ENCODE assay signal across 8 cellular contexts in genomic region chr17:16438557-16439302, GRCh38. TPM values are rescaled to one million over a fixed set of nuclear protein-coding genes. Genes with fewer than 3 reads are reported as not detected.
A peak's percentile ranks its signal among the peaks of the same experiment; 100 is the strongest.
DNase-seq lines count a peak whose midpoint lies in the region; ATAC-seq, FAIRE-seq and TF ChIP-seq lines count a peak whose summit lies in the region.

No MANE protein-coding gene starts in this region.

- H3K27ac Mint-ChIP-seq in memory B cell, result peak overlapping the region; percentile 98

- peak overlapping the region; percentile 97; the same call in 1 of the 2 replicates for H2BK15ac ChIP-seq in H1 (ENCODE audit: low read length)

- no peaks in the 10 kb centered on the region for H3K9me3 ChIP-seq in H1 (ENCODE audit: insufficient read depth in 2 of 2, low read depth in 1 of 2, low read length in 1 of 2)

- CTCF ChIA-PET in H1 (lab: Charles Lee; ENCODE audit: partially characterized antibody), result interaction anchor here (0.9 to 3.2 kb wide), 9 partner anchors 10 to 75 kb away, joined by 3 to 16 read pairs (median 4); no protein-coding TSS in a partner anchor

- POLR2A ChIA-PET in H1 (lab: Charles Lee; ENCODE audit: partially characterized antibody), result interaction anchor here (0.6 to 9.3 kb wide), 37 partner anchors 11 to 223 kb away, joined by 3 to 204 read pairs (median 6); partner anchors contain the start of genes CENPV, LRRC75A, NCOR1 and TRPV2

- H4K5ac ChIP-seq in H1 (ENCODE audit: insufficient read length, low read depth, low read length), result peak overlapping the region; percentile 89

- ATAC-seq in GM21367 (IDR thresholded peaks at IDR 0.05; ENCODE audit: unreplicated experiment) (peak; percentile 70), memory B cell (ENCODE audit: low read depth) (peak; percentile 79)

- peak overlapping the region; percentile 99 for H3K4me3 Mint-ChIP-seq in memory B cell

- peak overlapping the region; percentile 99 for H2AK5ac ChIP-seq in H1 (ENCODE audit: low read depth, low read length)

- peaks cover 0 to 20% of the 10 kb centered on the region in 2 experiments for H4K20me1 ChIP-seq in H1 (replicated peaks in 1 of 2; ENCODE audit: control insufficient read depth in 1 of 2, insufficient read depth in 2 of 2, low read length in 2 of 2)

- peak overlapping the region; percentile 100 for H2BK5ac ChIP-seq in H1 (ENCODE audit: low read depth, low read length)

- H3K36me3 ChIP-seq in H1 (ENCODE audit: control insufficient read depth in 2 of 4, insufficient read depth in 4 of 4, low read length in 3 of 4), result peaks cover 17 to 44% (median 37%) of the 10 kb centered on the region in 4 experiments

- peak; percentile 91 for DNase-seq in COR-L47 (lab: John Stamatoyannopoulos, UW)
- DNase-seq in HT1080 (ENCODE audit: low read depth), result peak; percentile 100
- DNase-seq in NOMO-1 (lab: John Stamatoyannopoulos, UW; ENCODE audit: unreplicated experiment in 2 of 2), result peak; percentile 99 to 100
- DNase-seq in activated CD8-positive, alpha-beta memory T cell treated with anti-CD3 and anti-CD28 coated beads for 48 hours (ENCODE audit: low read depth in 2 of 3, low spot score in 2 of 3), result peak in 2 of 3 experiments; percentile 86 to 95
- peak; percentile 91 to 99 for DNase-seq in H1 (ENCODE audit: low read depth in 1 of 2, low spot score in 2 of 2)
- DNase-seq in memory B cell (ENCODE audit: low spot score in 2 of 2), result peak; percentile 79 to 89
- DNase-seq in stimulated activated CD8-positive, alpha-beta memory T cell treated with anti-CD3 and anti-CD28 coated beads, Interleukin-12 subunit alpha, Interleukin-12 subunit beta, amount 100 ng/mL, for 1 hour (ENCODE audit: low read depth), result peak; percentile 92

- peak overlapping the region; percentile 95 for H3K4ac ChIP-seq in H1 (replicated peaks; ENCODE audit: insufficient read length, low read depth, low read length)

- TF ChIP-seq EP300 in H1 (IDR thresholded peaks at IDR 0.05; ENCODE audit: borderline replicate concordance in 1 of 2, low read depth in 2 of 2, low read length in 2 of 2), result peak in 1 of 2 experiments; percentile 99; a peak in 2 of 3 replicates

- peaks cover 4% of the 10 kb centered on the region; the same call in 1 of the 2 replicates for H3K79me1 ChIP-seq in H1 (ENCODE audit: low read depth, low read length)

- peak overlapping the region; percentile 93 for H3K27ac ChIP-seq in H1 (ENCODE audit: low read depth, low read length)

- H2AFZ ChIP-seq in H1 (ENCODE audit: low read length), result no peak overlapping the region

- H3K79me2 ChIP-seq in H1 (ENCODE audit: control insufficient read depth in 1 of 2, insufficient read depth in 2 of 2, low read length in 2 of 2), result peaks cover 3 to 17% of the 10 kb centered on the region in 2 experiments; a peak in 2 of 4 replicates

- no peaks in the 10 kb centered on the region for H3K27me3 Mint-ChIP-seq in memory B cell

- H3K23ac ChIP-seq in H1 (ENCODE audit: insufficient read length), result no peak overlapping the region

- H3K9ac ChIP-seq in H1 (replicated peaks in 1 of 4; ENCODE audit: extremely low read depth in 1 of 4, low read depth in 3 of 4, low read length in 3 of 4), result peak overlapping the region; percentile 88 to 99 (median 89)

- H3K18ac ChIP-seq in H1 (ENCODE audit: extremely low read depth, low read length), result peak overlapping the region; percentile 99

- no peak for TF ChIP-seq CTCF in H1 (IDR thresholded peaks at IDR 0.05; ENCODE audit: control extremely low read depth in 1 of 3, insufficient read depth in 1 of 3, low read depth in 1 of 3, low read length in 3 of 3)

- peaks cover 4 to 23% (median 13%) of the 10 kb centered on the region in 4 experiments for H3K4me1 ChIP-seq in H1 (replicated peaks in 1 of 4; ENCODE audit: control insufficient read depth in 3 of 4, insufficient read depth in 4 of 4, low read length in 3 of 4)

- H3K4me2 ChIP-seq in H1 (ENCODE audit: insufficient read depth in 1 of 2, low read depth in 2 of 2, low read length in 2 of 2), result peak overlapping the region; percentile 92 to 93

- WGBS in H1 (ENCODE audit: extremely low coverage in 1 of 2, insufficient coverage in 1 of 2, insufficient read length in 1 of 2, insufficient replicate concordance in 2 of 2, low coverage in 1 of 2, low lambda C conversion rate in 2 of 2, missing lambda C conversion rate in 1 of 2), 2 experiments, result 1% methylated on average over 46 of the region's 46 CpGs; no CpG with 5 or more reads in 1 of the 2 experiments

- no peaks in the 10 kb centered on the region for H3K9me3 Mint-ChIP-seq in memory B cell

- peak overlapping the region; percentile 71 for H3K56ac ChIP-seq in H1 (replicated peaks; ENCODE audit: insufficient read length, low read depth, low read length)

- H3K36me3 Mint-ChIP-seq in memory B cell, result peaks cover 15% of the 10 kb centered on the region

- peak; percentile 94 to 99 for TF ChIP-seq POLR2A in H1 (IDR thresholded peaks at IDR 0.05; ENCODE audit: control extremely low read depth in 1 of 2, low read depth in 2 of 2, low read length in 2 of 2)

- H3K23me2 ChIP-seq in H1 (ENCODE audit: low read depth, low read length), result peaks cover 14% of the 10 kb centered on the region

- peaks cover 45% of the 10 kb centered on the region for H3K4me1 Mint-ChIP-seq in memory B cell

- TF ChIP-seq RAD21 in H1 (IDR thresholded peaks at IDR 0.05 in 1 of 2, conservative IDR thresholded peaks at IDR 0.05 in 1 of 2; ENCODE audit: low read depth in 2 of 2, low read length in 2 of 2), result peak in 1 of 2 experiments; percentile 8; a peak in 1 of 4 replicates

- FAIRE-seq in H1 (lab: Jason Lieb, UNC), result peak; percentile 77

- H3K4me3 ChIP-seq in H1 (ENCODE audit: extremely low read depth in 1 of 4, insufficient read depth in 2 of 4, low read depth in 3 of 4, low read length in 4 of 4), result peak overlapping the region; percentile 93 to 98 (median 96)

- peak overlapping the region; percentile 89; the same call in 1 of the 2 replicates for H2BK20ac ChIP-seq in H1 (ENCODE audit: low read length)

- peak overlapping the region; percentile 86 for H4K91ac ChIP-seq in H1 (replicated peaks; ENCODE audit: insufficient read length, low read length)

- no peak overlapping the region for H3K14ac ChIP-seq in H1 (ENCODE audit: insufficient read length)

- H2BK12ac ChIP-seq in H1 (ENCODE audit: low read depth, low read length), result peak overlapping the region; percentile 93

- H2BK120ac ChIP-seq in H1 (replicated peaks; ENCODE audit: low read depth, low read length), result no peak overlapping the region

- H4K8ac ChIP-seq in H1 (ENCODE audit: extremely low read depth, insufficient read depth, low read length), result peak overlapping the region; percentile 87

- no peaks in the 10 kb centered on the region for H3K27me3 ChIP-seq in H1 (replicated peaks in 1 of 4; ENCODE audit: control insufficient read depth in 3 of 4, extremely low read depth in 1 of 4, insufficient read depth in 3 of 4, low read length in 3 of 4)

TF ChIP-seq in H1, 55 proteins besides CTCF, POLR2A, EP300 and RAD21 (continues in another document):
- peak; percentile 5 for TF ChIP-seq SAP30 (IDR thresholded peaks at IDR 0.05; ENCODE audit: insufficient read depth, insufficient replicate concordance, low read length)
- TF ChIP-seq SP1 (IDR thresholded peaks at IDR 0.05; ENCODE audit: low read depth, low read length), result peak; percentile 89
- no peak; the same call in 1 of the 2 replicates for TF ChIP-seq BRCA1 (IDR thresholded peaks at IDR 0.05; ENCODE audit: low read depth, low read length)

RNA-seq across cellular contexts. Expression of gene TRPV2, which starts 23.4 kb away (rescaled TPM):
- 101 and 105 TPM in 2 replicates for total RNA-seq in HT1080 (2014; rRNA removed; shearing (Covaris generic))
- 41.0 TPM in 2 replicates for polyA plus RNA-seq in HT1080 (2015; cell fraction: cytosol; rRNA removed)
- polyA plus RNA-seq in HT1080 (2015; cell fraction: nucleus; rRNA removed), result 138 and 139 TPM in 2 replicates
- 1.6 and 2.1 TPM in 2 replicates for total RNA-seq in H1 (2021; fragmentation: NEBNext Ultra II Directional; extraction: Animal tissue kit (Norgen Biotek cat#: 25700))
- polyA plus RNA-seq in H1 (2011; rRNA removed), result 1.7 and 1.8 TPM in 2 replicates
- polyA plus RNA-seq in H1 (2011; cell fraction: cytosol; rRNA removed), result 2.5 TPM
- polyA plus RNA-seq in H1 (2011; cell fraction: nucleus; rRNA removed), result 4.0 TPM
- polyA plus RNA-seq in H1 (2012, experiment 1 of 2), result 0.87 to 3.4 TPM (median 2.7 TPM) in 4 replicates
- polyA plus RNA-seq in H1 (2012, experiment 2 of 2), result 1.2 TPM
- 3.7 TPM for polyA plus RNA-seq in H1 (2013, experiment 1 of 2)
- 3.3 TPM for polyA plus RNA-seq in H1 (2013, experiment 2 of 2)
- 2.0 and 2.6 TPM in 2 replicates for polyA minus RNA-seq in H1 (2011; rRNA and poly(A)+ RNA removed)
- 2.1 TPM for polyA minus RNA-seq in H1 (2011; cell fraction: cytosol; rRNA and poly(A)+ RNA removed)
- 1.1 TPM for polyA minus RNA-seq in H1 (2011; cell fraction: nucleus; rRNA and poly(A)+ RNA removed)

RNA-seq across cellular contexts. Expression of gene LRRC75A, which starts 53.3 kb away (rescaled TPM):
- not detected in 2 replicates for total RNA-seq in HT1080 (2014; rRNA removed; shearing (Covaris generic))
- 0.22 and 0.25 TPM in 2 replicates for polyA plus RNA-seq in HT1080 (2015; cell fraction: cytosol; rRNA removed)
- 0.06 and 0.23 TPM in 2 replicates for polyA plus RNA-seq in HT1080 (2015; cell fraction: nucleus; rRNA removed)
- 7.2 and 9.9 TPM in 2 replicates for total RNA-seq in H1 (2021; fragmentation: NEBNext Ultra II Directional; extraction: Animal tissue kit (Norgen Biotek cat#: 25700))
- 9.7 and 10.5 TPM in 2 replicates for polyA plus RNA-seq in H1 (2011; rRNA removed)
- 9.6 TPM for polyA plus RNA-seq in H1 (2011; cell fraction: cytosol; rRNA removed)
- 12.6 TPM for polyA plus RNA-seq in H1 (2011; cell fraction: nucleus; rRNA removed)
- polyA plus RNA-seq in H1 (2012, experiment 1 of 2), result 4.8 to 8.9 TPM (median 7.2 TPM) in 4 replicates
- 4.5 TPM for polyA plus RNA-seq in H1 (2012, experiment 2 of 2)
- polyA plus RNA-seq in H1 (2013, experiment 1 of 2), result 5.1 TPM
- 5.4 TPM for polyA plus RNA-seq in H1 (2013, experiment 2 of 2)
- 7.3 and 8.1 TPM in 2 replicates for polyA minus RNA-seq in H1 (2011; rRNA and poly(A)+ RNA removed)
- 5.5 TPM for polyA minus RNA-seq in H1 (2011; cell fraction: cytosol; rRNA and poly(A)+ RNA removed)
- 20.8 TPM for polyA minus RNA-seq in H1 (2011; cell fraction: nucleus; rRNA and poly(A)+ RNA removed)

RNA-seq across cellular contexts. Expression of gene UBB, which starts 57.8 kb away (rescaled TPM):
- total RNA-seq in HT1080 (2014; rRNA removed; shearing (Covaris generic)), result 2,252 and 2,476 TPM in 2 replicates
- 773 and 787 TPM in 2 replicates for polyA plus RNA-seq in HT1080 (2015; cell fraction: cytosol; rRNA removed)
- polyA plus RNA-seq in HT1080 (2015; cell fraction: nucleus; rRNA removed), result 538 and 557 TPM in 2 replicates
- total RNA-seq in H1 (2021; fragmentation: NEBNext Ultra II Directional; extraction: Animal tissue kit (Norgen Biotek cat#: 25700)), result 1,585 and 1,597 TPM in 2 replicates
- 1,439 and 1,605 TPM in 2 replicates for polyA plus RNA-seq in H1 (2011; rRNA removed)
- polyA plus RNA-seq in H1 (2011; cell fraction: cytosol; rRNA removed), result 2,021 TPM
- polyA plus RNA-seq in H1 (2011; cell fraction: nucleus; rRNA removed), result 1,851 TPM
- polyA plus RNA-seq in H1 (2012, experiment 1 of 2), result 2,168 to 2,404 TPM (median 2,303 TPM) in 4 replicates
- polyA plus RNA-seq in H1 (2012, experiment 2 of 2), result 694 TPM
- 1,954 TPM for polyA plus RNA-seq in H1 (2013, experiment 1 of 2)
- 1,995 TPM for polyA plus RNA-seq in H1 (2013, experiment 2 of 2)
- 1,078 and 1,386 TPM in 2 replicates for polyA minus RNA-seq in H1 (2011; rRNA and poly(A)+ RNA removed)
- polyA minus RNA-seq in H1 (2011; cell fraction: cytosol; rRNA and poly(A)+ RNA removed), result 722 TPM
- polyA minus RNA-seq in H1 (2011; cell fraction: nucleus; rRNA and poly(A)+ RNA removed), result 522 TPM

Comparison
In these comparisons a context has a peak if more than half of its experiments do, and no peak if none do; other contexts are left out.
1. Peak in every context shown above with its lines: DNase-seq, ATAC-seq, H3K4me3 ChIP-seq and H3K27ac ChIP-seq.
2. RNA of gene TRPV2, which starts 23.4 kb away (total RNA-seq): 101 to 105 TPM in HT1080; 1.6 to 2.1 TPM in H1; every median in the first group is over 10 times any median in the second.